Comparison of ENCODE assay signal across 8 cellular contexts in genomic region chr1:15916417-15916816, GRCh38. TPM values are rescaled to one million over a fixed set of nuclear protein-coding genes. Genes with fewer than 3 reads are reported as not detected.
DNase-seq lines count a peak whose midpoint lies in the region; TF ChIP-seq lines count a peak whose summit lies in the region.

No MANE protein-coding gene starts in this region.

- POLR2A ChIA-PET in HEK293 (lab: Yijun Ruan, JAX), result interaction anchor here (0.6 to 0.7 kb wide), 2 partner anchors 232 to 517 kb away, joined by 3 to 4 read pairs; no protein-coding TSS in a partner anchor

- H4K20me1 ChIP-seq in BLaER1, result peaks cover 76% of the 10 kb centered on the region

- no peaks in the 10 kb centered on the region for H3K27me3 Mint-ChIP-seq in activated naive CD8-positive, alpha-beta T cell
- H3K27me3 Mint-ChIP-seq in mesothelial cell of epicardium (ENCODE audit: low read depth), result no peaks in the 10 kb centered on the region

- H3K4me3 ChIP-seq in BLaER1 (peak overlapping the region; percentile 34), HEK293 (ENCODE audit: low read depth, low read length) (no peak overlapping the region)

- no peaks in the 10 kb centered on the region for H3K9me3 Mint-ChIP-seq in activated naive CD8-positive, alpha-beta T cell (ENCODE audit: low read depth)
- no peaks in the 10 kb centered on the region for H3K9me3 Mint-ChIP-seq in mesothelial cell of epicardium

- H3K36me3 Mint-ChIP-seq in activated naive CD8-positive, alpha-beta T cell, result peaks cover 8% of the 10 kb centered on the region
- H3K36me3 Mint-ChIP-seq in mesothelial cell of epicardium, result peaks cover 36% of the 10 kb centered on the region

- H3K27ac Mint-ChIP-seq in activated naive CD8-positive, alpha-beta T cell, result peak overlapping the region; percentile 86
- H3K27ac Mint-ChIP-seq in mesothelial cell of epicardium, result peak overlapping the region; percentile 45

- H3K27me3 ChIP-seq in BLaER1, result no peaks in the 10 kb centered on the region

- CTCF ChIA-PET in HEK293 (lab: Yijun Ruan, JAX), result interaction anchor here (2.4 kb wide), 1 partner anchor 124 kb away, joined by 11 read pairs; no protein-coding TSS in a partner anchor

- H3K4me3 Mint-ChIP-seq in activated naive CD8-positive, alpha-beta T cell, result peak overlapping the region; percentile 64
- H3K4me3 Mint-ChIP-seq in mesothelial cell of epicardium, result no peak overlapping the region

- peak overlapping the region; percentile 85 for H3K4me2 ChIP-seq in BLaER1

- H3K9me3 ChIP-seq in BLaER1 (no peaks in the 10 kb centered on the region), HEK293 (ENCODE audit: control insufficient read depth, insufficient read depth, low read depth, low read length) (no peaks in the 10 kb centered on the region)

- H3K4me1 ChIP-seq in BLaER1 (peaks cover 35% of the 10 kb centered on the region), HEK293 (ENCODE audit: control insufficient read depth, insufficient read depth, low read length) (no peaks in the 10 kb centered on the region)

- H3K27ac ChIP-seq in BLaER1 (peak overlapping the region; percentile 73), HEK293 (ENCODE audit: extremely low read depth, low read depth, low read length) (no peak overlapping the region)

- peaks cover 47% of the 10 kb centered on the region for H3K4me1 Mint-ChIP-seq in activated naive CD8-positive, alpha-beta T cell (ENCODE audit: low read depth)
- H3K4me1 Mint-ChIP-seq in mesothelial cell of epicardium, result peaks cover 17% of the 10 kb centered on the region

- peaks cover 89% of the 10 kb centered on the region for H3K36me3 ChIP-seq in BLaER1
- H3K36me3 ChIP-seq in HEK293 (ENCODE audit: control insufficient read depth in 2 of 2, insufficient read depth in 1 of 2, low read length in 2 of 2), result peaks cover 74 to 94% of the 10 kb centered on the region in 2 experiments

- peak overlapping the region; percentile 63; the same call in 1 of the 2 replicates for H3K9ac ChIP-seq in BLaER1

- no peak for TF ChIP-seq CTCF in HEK293 (tag by site-specific recombination; IDR thresholded peaks at IDR 0.05)
- TF ChIP-seq CTCF in mesothelial cell of epicardium (IDR thresholded peaks at IDR 0.05; ENCODE audit: unreplicated experiment), result no peak

- DNase-seq in mesothelial cell of epicardium (ENCODE audit: low spot score in 2 of 2, unreplicated experiment in 2 of 2) (no peak), COLO668 (lab: John Stamatoyannopoulos, UW; ENCODE audit: unreplicated experiment) (no peak), GM03348 (ENCODE audit: low spot score) (no peak), NCI-H1436 (lab: John Stamatoyannopoulos, UW) (no peak), SW 1271 (lab: John Stamatoyannopoulos, UW) (no peak)

TF ChIP-seq in HEK293, 187 proteins besides CTCF, POLR2A, EP300 and RAD21:
- TF ChIP-seq, protein P1, sequence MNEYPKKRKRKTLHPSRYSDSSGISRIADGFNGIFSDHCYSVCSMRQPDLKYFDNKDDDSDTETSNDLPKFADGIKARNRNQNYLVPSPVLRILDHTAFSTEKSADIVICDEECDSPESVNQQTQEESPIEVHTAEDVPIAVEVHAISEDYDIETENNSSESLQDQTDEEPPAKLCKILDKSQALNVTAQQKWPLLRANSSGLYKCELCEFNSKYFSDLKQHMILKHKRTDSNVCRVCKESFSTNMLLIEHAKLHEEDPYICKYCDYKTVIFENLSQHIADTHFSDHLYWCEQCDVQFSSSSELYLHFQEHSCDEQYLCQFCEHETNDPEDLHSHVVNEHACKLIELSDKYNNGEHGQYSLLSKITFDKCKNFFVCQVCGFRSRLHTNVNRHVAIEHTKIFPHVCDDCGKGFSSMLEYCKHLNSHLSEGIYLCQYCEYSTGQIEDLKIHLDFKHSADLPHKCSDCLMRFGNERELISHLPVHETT (tag by site-specific recombination; IDR thresholded peaks at IDR 0.05), result 0 out of 2 replicates have a peak, but pooled peaks have one; percentile 21
- TF ChIP-seq ZBTB6 (tag by site-specific recombination; IDR thresholded peaks at IDR 0.05) (no peak), ZBTB11 (tag by site-specific recombination; conservative IDR thresholded peaks at IDR 0.05; ENCODE audit: low read depth) (no peak)

RNA-seq across cellular contexts. Expression of gene ZBTB17, which starts 59.5 kb away (rescaled TPM):
- 46.0 to 48.6 TPM (median 48.6 TPM) in 3 replicates for total RNA-seq in mesothelial cell of epicardium
